ENCODE assay signal across 21 cellular contexts in genomic region chr4:15945516-15945915, GRCh38. TPM values are rescaled to one million over a fixed set of nuclear protein-coding genes. Genes with fewer than 3 reads are reported as not detected.
"Had no signal": no experiment of that assay in that cellular context is flagged by ENCODE, and none has a peak within 500 bp of the region (broad histone marks: within the 10 kb centered on the region; RNA-seq: fewer than 3 reads in every experiment).

No MANE protein-coding gene starts in this region.

- H3K4me3 Mint-ChIP-seq: activated CD4-positive, alpha-beta T cell treated with anti-CD3 and anti-CD28 coated beads, Interleukin-2, amount 10 ng/mL, durations not matched to agents 24 days and 14 days; activated naive CD4-positive, alpha-beta T cell treated with anti-CD3 and anti-CD28 coated beads, Interleukin-2, amount 50 U/mL, for 24 hours; natural killer cell; stimulated activated effector memory CD8-positive, alpha-beta T cell treated with anti-CD3 and anti-CD28 coated beads, Interleukin-12 subunit alpha, Interleukin-12 subunit beta, amount 100 ng/mL, for 72 hours; type B pancreatic cell; WTC11 had no signal

- H3K27me3 ChIP-seq: right lobe of liver had no signal

- H3K27ac ChIP-seq: dorsolateral prefrontal cortex, right lobe of liver had no signal

- H3K27me3 Mint-ChIP-seq: activated naive CD4-positive, alpha-beta T cell treated with anti-CD3 and anti-CD28 coated beads, Interleukin-2, amount 50 U/mL, for 24 hours had no signal

- H3K27ac Mint-ChIP-seq: activated CD4-positive, alpha-beta T cell treated with anti-CD3 and anti-CD28 coated beads, Interleukin-2, amount 10 ng/mL, durations not matched to agents 24 days and 14 days; progenitor cell of endocrine pancreas; stimulated activated effector memory CD8-positive, alpha-beta T cell treated with anti-CD3 and anti-CD28 coated beads, Interleukin-12 subunit alpha, Interleukin-12 subunit beta, amount 100 ng/mL, for 72 hours; type B pancreatic cell; WTC11 had no signal

- H3K4me3 ChIP-seq: dorsolateral prefrontal cortex, mucosa of descending colon, right lobe of liver had no signal

- DNase-seq: activated CD4-positive, alpha-beta T cell treated with anti-CD3 and anti-CD28 coated beads, Interleukin-2, amount 10 ng/mL, durations not matched to agents 24 days and 14 days; activated T-cell treated with anti-CD3 and anti-CD28 coated beads for 4 hours; anterior cingulate cortex; dorsolateral prefrontal cortex; foreskin fibroblast; glutamatergic neuron; left colon; mammary epithelial cell; mucosa of descending colon; natural killer cell; occipital lobe; right lobe of liver; T-helper 1 cell had no signal

- H3K9me3 ChIP-seq: mucosa of descending colon, right lobe of liver had no signal

- H3K4me1 ChIP-seq: right lobe of liver had no signal

- ATAC-seq: left colon; mucosa of descending colon; right lobe of liver; stimulated activated effector memory CD8-positive, alpha-beta T cell treated with anti-CD3 and anti-CD28 coated beads, Interleukin-12 subunit alpha, Interleukin-12 subunit beta, amount 100 ng/mL, for 72 hours; WTC11 had no signal

- H3K4me1 Mint-ChIP-seq: activated CD4-positive, alpha-beta T cell treated with anti-CD3 and anti-CD28 coated beads, Interleukin-2, amount 10 ng/mL, durations not matched to agents 24 days and 14 days; activated naive CD4-positive, alpha-beta T cell treated with anti-CD3 and anti-CD28 coated beads, Interleukin-2, amount 50 U/mL, for 24 hours; stimulated activated effector memory CD8-positive, alpha-beta T cell treated with anti-CD3 and anti-CD28 coated beads, Interleukin-12 subunit alpha, Interleukin-12 subunit beta, amount 100 ng/mL, for 72 hours; WTC11 had no signal

- H3K36me3 Mint-ChIP-seq: activated naive CD4-positive, alpha-beta T cell treated with anti-CD3 and anti-CD28 coated beads, Interleukin-2, amount 50 U/mL, for 24 hours; natural killer cell; stimulated activated effector memory CD8-positive, alpha-beta T cell treated with anti-CD3 and anti-CD28 coated beads, Interleukin-12 subunit alpha, Interleukin-12 subunit beta, amount 100 ng/mL, for 72 hours; type B pancreatic cell; WTC11 had no signal

- H3K9me3 Mint-ChIP-seq: activated CD4-positive, alpha-beta T cell treated with anti-CD3 and anti-CD28 coated beads, Interleukin-2, amount 10 ng/mL, durations not matched to agents 24 days and 14 days; activated naive CD4-positive, alpha-beta T cell treated with anti-CD3 and anti-CD28 coated beads, Interleukin-2, amount 50 U/mL, for 24 hours; natural killer cell; stimulated activated effector memory CD8-positive, alpha-beta T cell treated with anti-CD3 and anti-CD28 coated beads, Interleukin-12 subunit alpha, Interleukin-12 subunit beta, amount 100 ng/mL, for 72 hours; type B pancreatic cell had no signal

- H3K36me3 ChIP-seq: right lobe of liver had no signal

RNA-seq across cellular contexts. Expression of gene FGFBP1, which starts 7.0 kb away (rescaled TPM):
- total RNA-seq: activated CD4-positive, alpha-beta T cell treated with anti-CD3 and anti-CD28 coated beads, Interleukin-2, amount 10 ng/mL, durations not matched to agents 24 days and 14 days; activated CD8-positive, alpha-beta memory T cell treated with anti-CD3 and anti-CD28 coated beads for 36 hours; dorsolateral prefrontal cortex; natural killer cell; occipital lobe; progenitor cell of endocrine pancreas; right lobe of liver; subcutaneous adipose tissue; WTC11 had no signal

RNA-seq across cellular contexts. Expression of gene FGFBP2, which starts 17.5 kb away (rescaled TPM):
- total RNA-seq: bronchial epithelial cell, mammary epithelial cell, occipital lobe, progenitor cell of endocrine pancreas had no signal
